In genomic region chr2:158967114-158967730, GRCh38 we compare ENCODE assay signal across 1 cellular context.
TF ChIP-seq lines count a peak whose summit lies in the region.

No MANE protein-coding gene starts in this region.

TF ChIP-seq in GM23338, 12 proteins besides CTCF, POLR2A, EP300 and RAD21 (continued from another document):
- no peak for TF ChIP-seq ETS1 (IDR thresholded peaks at IDR 0.05)
- no peak for TF ChIP-seq EZH2 (IDR thresholded peaks at IDR 0.05; ENCODE audit: low read depth, unreplicated experiment)
- TF ChIP-seq ZNF331 (CRISPR knock-in tag; IDR thresholded peaks at IDR 0.05; ENCODE audit: low read depth) = no peak
- no peak for TF ChIP-seq REST (IDR thresholded peaks at IDR 0.05; ENCODE audit: unreplicated experiment)
- TF ChIP-seq NANOG (IDR thresholded peaks at IDR 0.05; ENCODE audit: borderline replicate concordance) = no peak
- TF ChIP-seq CREB1 (CRISPR knock-in tag; IDR thresholded peaks at IDR 0.05; ENCODE audit: low read depth) = no peak
- no peak for TF ChIP-seq POLR2AphosphoS5 (IDR thresholded peaks at IDR 0.05; ENCODE audit: low read depth)
- TF ChIP-seq STAT1 (IDR thresholded peaks at IDR 0.05; ENCODE audit: unreplicated experiment) = no peak
